Comparison of ENCODE assay signal across 8 cellular contexts in the genomic region with DNA sequence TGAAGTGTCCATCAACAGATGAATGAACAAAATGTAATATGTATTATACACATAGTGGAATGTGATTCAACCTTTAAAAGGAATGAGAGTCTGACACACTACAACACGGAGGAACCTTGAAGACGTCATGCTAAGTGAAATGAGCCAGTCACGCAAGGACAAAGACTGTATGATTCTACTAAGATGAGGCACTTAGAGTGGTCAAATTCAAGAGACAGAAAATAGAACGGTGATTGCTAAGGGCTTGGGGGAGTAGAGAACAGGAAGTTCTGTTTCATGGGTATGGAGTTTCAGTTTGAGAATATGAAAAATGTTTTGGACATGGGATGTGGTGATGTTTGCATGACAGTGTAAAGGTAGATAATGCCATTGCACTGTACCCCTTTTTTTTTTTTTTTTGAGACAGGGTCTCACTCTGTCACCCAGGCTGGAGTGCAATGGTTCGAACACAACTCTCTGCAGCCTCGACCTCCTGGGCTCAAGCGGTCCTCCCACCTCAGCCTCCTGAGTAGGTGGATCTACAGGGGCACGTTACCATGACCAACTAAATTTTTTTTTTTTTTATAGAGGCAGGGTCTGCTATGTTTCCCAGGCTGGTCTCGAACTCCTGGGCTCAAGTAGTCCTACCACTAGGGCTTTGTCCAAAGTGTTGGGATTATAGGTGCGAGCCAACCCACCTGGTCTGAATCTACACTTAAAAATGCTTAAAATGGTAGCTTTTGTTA. TPM values are rescaled to one million over a fixed set of nuclear protein-coding genes. Genes with fewer than 3 reads are reported as not detected.
A peak's percentile ranks its signal among the peaks of the same experiment; 100 is the strongest.
DNase-seq lines count a peak whose midpoint lies in the region; ATAC-seq and TF ChIP-seq lines count a peak whose summit lies in the region.
"Had no signal": no experiment of that assay in that cellular context is flagged by ENCODE, and none has a peak within 500 bp of the region (broad histone marks: within the 10 kb centered on the region; RNA-seq: fewer than 3 reads in every experiment).

No MANE protein-coding gene starts in this region.

- intact Hi-C loops in naive thymus-derived CD4-positive, alpha-beta T cell (cut with micrococcal nuclease) = loop anchor here (5.0 to 10.0 kb wide), 7 partner anchors 66 to 1093 kb away; a partner anchor contains a TSS
- intact Hi-C loops in transverse colon (cut with DNase I; ENCODE audit: low total_unique reads) = no loop called here
- intact Hi-C loops in CD14-positive monocyte (cut with micrococcal nuclease) = no loop called here

- no peak for TF ChIP-seq POLR2A in transverse colon (IDR thresholded peaks at IDR 0.05)

- peak; percentile 47 for DNase-seq in NAMALWA (ENCODE audit: low spot score)
- DNase-seq in naive thymus-derived CD4-positive, alpha-beta T cell = peak in 1 of 9 donors; percentile 20
- DNase-seq in stimulated activated CD4-positive, alpha-beta T cell treated with anti-CD3 and anti-CD28 coated beads, Interleukin-1b, Interleukin-23, amount 100 ng/mL, for 48 hours = no peak
- DNase-seq in transverse colon = no peak
- no peak for DNase-seq in CD14-positive monocyte (ENCODE audit: low spot score)

- no peaks in the 10 kb centered on the region for H3K9me3 Mint-ChIP-seq in naive thymus-derived CD4-positive, alpha-beta T cell
- H3K9me3 Mint-ChIP-seq in CD14-positive monocyte = peaks cover 0 to 17% (median 3%) of the 10 kb centered on the region in 7 donors

- TF ChIP-seq CTCF in transverse colon (IDR thresholded peaks at IDR 0.05) (no peak), CD14-positive monocyte (IDR thresholded peaks at IDR 0.05) (no peak)

- no peak for TF ChIP-seq EP300 in transverse colon (IDR thresholded peaks at IDR 0.05; ENCODE audit: low read depth)

- H3K27ac Mint-ChIP-seq in naive thymus-derived CD4-positive, alpha-beta T cell = peak overlapping the region in 7 of 9 donors; percentile 1 to 82 (median 17)
- H3K27ac Mint-ChIP-seq in CD14-positive monocyte = peak overlapping the region in 1 of 7 donors; percentile 55

- no peaks in the 10 kb centered on the region for H3K9me3 ChIP-seq in naive thymus-derived CD4-positive, alpha-beta T cell (ENCODE audit: control insufficient read depth in 2 of 3, low read length in 3 of 3)
- H3K9me3 ChIP-seq in transverse colon = no peaks in the 10 kb centered on the region

- no peak overlapping the region for H3K27ac ChIP-seq in naive thymus-derived CD4-positive, alpha-beta T cell (ENCODE audit: low read depth, low read length)
- H3K27ac ChIP-seq in transverse colon = no peak overlapping the region

- peaks cover 34 to 55% of the 10 kb centered on the region in 2 donors for H3K4me1 ChIP-seq in naive thymus-derived CD4-positive, alpha-beta T cell (ENCODE audit: control insufficient read depth in 2 of 2, insufficient read depth in 2 of 2, low read length in 2 of 2)
- H3K4me1 ChIP-seq in transverse colon = peaks cover under 1 to 21% (median 17%) of the 10 kb centered on the region in 4 donors

- peak overlapping the region in 3 of 10 donors; percentile 4 to 59 (median 6) for H3K4me3 Mint-ChIP-seq in naive thymus-derived CD4-positive, alpha-beta T cell
- peak overlapping the region in 1 of 2 donors; percentile 76 for H3K4me3 Mint-ChIP-seq in CD14-positive monocyte

- no peak overlapping the region for H3K4me3 ChIP-seq in naive thymus-derived CD4-positive, alpha-beta T cell (ENCODE audit: low read length)
- no peak overlapping the region for H3K4me3 ChIP-seq in transverse colon

- CTCF ChIA-PET in naive thymus-derived CD4-positive, alpha-beta T cell (lab: Charles Lee) = interaction anchor here (1.0 to 1.2 kb wide), 2 partner anchors 19 to 38 kb away, joined by 3 to 4 read pairs; no protein-coding TSS in a partner anchor

- in situ Hi-C loops in transverse colon (cut with MboI; ENCODE audit: low pct_ligation_motif_present in 1 of 4, low pct_unique_long_range_greater_than_20kb in 1 of 4, low sequenced_read_pairs in 3 of 4) = no loop called here

- POLR2A ChIA-PET in naive thymus-derived CD4-positive, alpha-beta T cell (lab: Charles Lee) = interaction anchor here (1.2 to 1.4 kb wide), 2 partner anchors 9 to 19 kb away, joined by 4 to 6 read pairs; no protein-coding TSS in a partner anchor

- H3K27me3 Mint-ChIP-seq in naive thymus-derived CD4-positive, alpha-beta T cell = peaks cover 0 to 3% (median 0%) of the 10 kb centered on the region in 5 donors
- peaks cover 70 to 78% (median 70%) of the 10 kb centered on the region in 3 donors for H3K27me3 Mint-ChIP-seq in CD14-positive monocyte (ENCODE audit: low read depth in 3 of 3)

- ATAC-seq in GM18907 (IDR thresholded peaks at IDR 0.05; ENCODE audit: unreplicated experiment) (peak; percentile 46), HG02623 (IDR thresholded peaks at IDR 0.05; ENCODE audit: unreplicated experiment) (peak; percentile 34)
- no peak for ATAC-seq in naive thymus-derived CD4-positive, alpha-beta T cell

- no peaks in the 10 kb centered on the region for H3K36me3 Mint-ChIP-seq in naive thymus-derived CD4-positive, alpha-beta T cell
- peaks cover 4 to 5% of the 10 kb centered on the region in 2 donors for H3K36me3 Mint-ChIP-seq in CD14-positive monocyte

- 72 to 82% methylated on average over 6 to 10 of the region's 10 CpGs for WGBS in transverse colon (ENCODE audit: low coverage in 1 of 2), 2 donors

- peaks cover 48 to 75% (median 65%) of the 10 kb centered on the region in 7 donors for H3K4me1 Mint-ChIP-seq in naive thymus-derived CD4-positive, alpha-beta T cell
- H3K4me1 Mint-ChIP-seq in CD14-positive monocyte = peaks cover 65% of the 10 kb centered on the region

- H3K36me3 ChIP-seq in naive thymus-derived CD4-positive, alpha-beta T cell (ENCODE audit: control insufficient read depth in 2 of 3, insufficient read depth in 3 of 3, low read length in 3 of 3) = no peaks in the 10 kb centered on the region
- no peaks in the 10 kb centered on the region for H3K36me3 ChIP-seq in transverse colon

- no peaks in the 10 kb centered on the region for H3K27me3 ChIP-seq in naive thymus-derived CD4-positive, alpha-beta T cell (ENCODE audit: control insufficient read depth in 2 of 2, insufficient read depth in 2 of 2, low read length in 2 of 2)
- H3K27me3 ChIP-seq in transverse colon = peaks cover 9% of the 10 kb centered on the region

RNA-seq across cellular contexts. Expression of a gene that starts 2.9 kb away (rescaled TPM):
- total RNA-seq in naive thymus-derived CD4-positive, alpha-beta T cell = 10 to 100 TPM in 1 of 5 experiments, 1 to 10 TPM in 4; 3.5 to 12.7 (median 7.1) TPM
- polyA plus RNA-seq in naive thymus-derived CD4-positive, alpha-beta T cell = 1 to 10 TPM; 3.0 to 9.4 TPM
- 10 to 100 TPM in 1 of 4 donors, 1 to 10 TPM in 3; 2.2 to 17.7 (median 3.7) TPM for total RNA-seq in transverse colon
- not detected for polyA plus RNA-seq in CD14-positive monocyte

RNA-seq across cellular contexts. Expression of a gene that starts 3.2 kb away (rescaled TPM):
- total RNA-seq in naive thymus-derived CD4-positive, alpha-beta T cell = 10 to 100 TPM in 2 of 5 experiments, 1 to 10 TPM in 1, under 1 TPM in 2; 0.67 to 16.1 (median 2.7) TPM
- 1 to 10 TPM in 1 of 2 donors, under 1 TPM in 1; 0.43 to 1.3 TPM for polyA plus RNA-seq in naive thymus-derived CD4-positive, alpha-beta T cell
- total RNA-seq in transverse colon = 1 to 10 TPM in 2 of 4 donors, under 1 TPM in 1, not detected in 1; 0.41 to 1.9 (median 1.9) TPM
- polyA plus RNA-seq in CD14-positive monocyte = 1 to 10 TPM in 1 of 2 donors, under 1 TPM in 1; 0.97 to 1.2 TPM
- total RNA-seq: fibroblast of lung had no signal
- polyA plus RNA-seq: fibroblast of lung had no signal

RNA-seq across cellular contexts. Expression of a gene that starts 52.9 kb away (rescaled TPM):
- 1 to 10 TPM; 2.2 to 4.0 (median 2.9) TPM for total RNA-seq in naive thymus-derived CD4-positive, alpha-beta T cell
- polyA plus RNA-seq in naive thymus-derived CD4-positive, alpha-beta T cell = 1 to 10 TPM; 1.6 to 4.6 TPM
- total RNA-seq in transverse colon = 100 to 1,000 TPM in 3 of 4 donors, 10 to 100 TPM in 1; 57.9 to 312 (median 143) TPM
- under 1 TPM in 1 of 2 donors, not detected in 1; 0.09 TPM for polyA plus RNA-seq in CD14-positive monocyte

Comparison
In these comparisons a context has a peak if more than half of its experiments do, and no peak if none do; other contexts are left out.
1. RNA of a gene that starts 52.9 kb away (total RNA-seq): 57.9 to 312 TPM in transverse colon; 2.2 to 4.0 TPM in naive thymus-derived CD4-positive, alpha-beta T cell; every median in the first group is over 10 times any median in the second.
2. intact Hi-C loops: an anchor here in naive thymus-derived CD4-positive, alpha-beta T cell (5.0 to 10.0 kb wide); none called in transverse colon and CD14-positive monocyte.